Comparison of ENCODE assay signal across 22 cellular contexts in the genomic region with DNA sequence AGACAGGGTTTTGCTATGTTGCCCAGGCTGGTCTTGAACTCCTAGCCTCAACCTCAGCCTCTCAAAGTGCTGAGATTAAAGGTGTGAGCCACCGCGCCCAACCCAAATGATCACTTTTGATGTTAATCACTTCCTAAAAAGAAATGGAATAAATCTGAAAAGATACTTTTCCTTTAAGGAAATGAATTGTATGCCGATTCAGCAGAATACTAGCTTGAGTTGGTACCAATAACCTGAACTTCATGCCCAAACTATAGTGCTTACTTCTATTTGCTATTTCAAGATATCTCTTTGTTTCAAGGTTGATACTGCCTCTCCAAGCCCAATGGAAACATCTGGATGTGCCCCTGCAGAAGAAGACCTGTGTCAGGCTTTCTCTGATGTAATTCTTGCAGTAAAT. TPM values are rescaled to one million over a fixed set of nuclear protein-coding genes. Genes with fewer than 3 reads are reported as not detected.
DNase-seq lines count a peak whose midpoint lies in the region; ATAC-seq, FAIRE-seq and TF ChIP-seq lines count a peak whose summit lies in the region.
"Had no signal": no experiment of that assay in that cellular context is flagged by ENCODE, and none has a peak within 500 bp of the region (broad histone marks: within the 10 kb centered on the region; RNA-seq: fewer than 3 reads in every experiment).

No MANE protein-coding gene starts in this region.

- TF ChIP-seq CTCF in mammary epithelial cell (conservative IDR thresholded peaks at IDR 0.05 in 1 of 2, IDR thresholded peaks at IDR 0.05 in 1 of 2; ENCODE audit: extremely low read depth in 1 of 2, insufficient read depth in 1 of 2, low read depth in 1 of 2, low read length in 2 of 2) (no peak), breast epithelium (IDR thresholded peaks at IDR 0.05) (no peak), Loucy (conservative IDR thresholded peaks at IDR 0.05; ENCODE audit: low read length) (no peak), GM12878 (IDR thresholded peaks at IDR 0.05 in 2 of 3, conservative IDR thresholded peaks at IDR 0.05 in 1 of 3; ENCODE audit: control insufficient read depth in 2 of 3, extremely low read depth in 1 of 3, insufficient read depth in 1 of 3, low read depth in 3 of 3, low read length in 3 of 3) (no peak)

- peak overlapping the region; percentile 6 for H3K4me2 ChIP-seq in mammary epithelial cell (ENCODE audit: insufficient read depth, low read depth, low read length)
- peak overlapping the region; percentile 57 for H3K4me2 ChIP-seq in Loucy (ENCODE audit: low read depth, low read length, poor library complexity, severe bottlenecking)
- H3K4me2 ChIP-seq in GM12878 (ENCODE audit: control insufficient read depth, insufficient read depth), result peak overlapping the region; percentile 35; the same call in 1 of the 2 replicates
- H3K4me2 ChIP-seq in GM23248 (ENCODE audit: unreplicated experiment), result no peak overlapping the region

- H3K79me2 ChIP-seq in mammary epithelial cell (ENCODE audit: insufficient read depth, low read length) (peaks cover 68% of the 10 kb centered on the region), Loucy (ENCODE audit: insufficient read depth, low read length) (peaks cover 84% of the 10 kb centered on the region), GM12878 (ENCODE audit: control insufficient read depth, insufficient read depth, low read length) (peaks cover 28% of the 10 kb centered on the region), GM23248 (ENCODE audit: insufficient read depth) (peaks cover 49% of the 10 kb centered on the region)

- H2AFZ ChIP-seq in mammary epithelial cell (ENCODE audit: low read depth, low read length) (no peak overlapping the region), Loucy (ENCODE audit: low read length) (no peak overlapping the region), GM12878 (ENCODE audit: control insufficient read depth, low read depth, low read length) (no peak overlapping the region), GM23248 (no peak overlapping the region)

- no peak for TF ChIP-seq EP300 in GM12878 (IDR thresholded peaks at IDR 0.05; ENCODE audit: borderline replicate concordance in 1 of 2, control insufficient read depth in 1 of 2, low read depth in 2 of 2, low read length in 2 of 2)

- FAIRE-seq in GM12878 (lab: Jason Lieb, UNC) (no peak), urothelium cell line (lab: Jason Lieb, UNC) (no peak), frontal cortex (lab: Jason Lieb, UNC) (no peak)
- FAIRE-seq: GM12892 had no signal

- peaks cover 38% of the 10 kb centered on the region for H3K36me3 ChIP-seq in mammary epithelial cell (ENCODE audit: insufficient read depth, low read length)
- no peaks in the 10 kb centered on the region for H3K36me3 ChIP-seq in breast epithelium
- H3K36me3 ChIP-seq in Loucy (ENCODE audit: insufficient read depth, low read length), result peaks cover 50% of the 10 kb centered on the region; the same call in 1 of the 2 replicates
- peaks cover 4 to 21% of the 10 kb centered on the region in 2 experiments; a peak in 3 of 4 replicates for H3K36me3 ChIP-seq in GM12878 (ENCODE audit: control insufficient read depth in 2 of 2, insufficient read depth in 2 of 2, low read length in 1 of 2)
- peaks cover 17% of the 10 kb centered on the region; the same call in 1 of the 2 replicates for H3K36me3 ChIP-seq in GM23248 (ENCODE audit: low read depth)

- no peaks in the 10 kb centered on the region for H3K9me3 ChIP-seq in mammary epithelial cell (replicated peaks; ENCODE audit: insufficient read depth, low read length)
- H3K9me3 ChIP-seq in breast epithelium, result no peaks in the 10 kb centered on the region
- H3K9me3 ChIP-seq in Loucy (ENCODE audit: insufficient read depth, low read depth, low read length), result no peaks in the 10 kb centered on the region
- H3K9me3 ChIP-seq in GM12878 (replicated peaks; ENCODE audit: control insufficient read depth, insufficient read depth, low read length), result no peaks in the 10 kb centered on the region
- no peaks in the 10 kb centered on the region for H3K9me3 ChIP-seq in GM23248 (ENCODE audit: low read depth)

- SMC1A ChIA-PET in GM12878 (lab: Charles Lee; ENCODE audit: uncharacterized antibody, unreplicated experiment), result interaction anchor here (1.0 kb wide), 1 partner anchor 64 kb away, joined by 3 read pairs; no protein-coding TSS in a partner anchor

- TF ChIP-seq POLR2A in breast epithelium (IDR thresholded peaks at IDR 0.05) (no peak), GM12878 (IDR thresholded peaks at IDR 0.05; ENCODE audit: low read depth, low read length) (no peak)

- no peak overlapping the region for H3K9ac ChIP-seq in mammary epithelial cell (ENCODE audit: insufficient read depth, low read length)
- no peak overlapping the region for H3K9ac ChIP-seq in Loucy (ENCODE audit: low read depth, low read length, poor library complexity, severe bottlenecking)
- H3K9ac ChIP-seq in GM12878 (ENCODE audit: control insufficient read depth, insufficient read depth, low read length), result no peak overlapping the region
- H3K9ac ChIP-seq in GM23248, result no peak overlapping the region

- peaks cover 19% of the 10 kb centered on the region for H3K4me1 ChIP-seq in mammary epithelial cell (ENCODE audit: insufficient read depth, low read length)
- no peaks in the 10 kb centered on the region for H3K4me1 ChIP-seq in breast epithelium
- H3K4me1 ChIP-seq in Loucy (ENCODE audit: insufficient read depth, low read length, poor library complexity, severe bottlenecking), result peaks cover 54% of the 10 kb centered on the region
- no peaks in the 10 kb centered on the region for H3K4me1 ChIP-seq in GM12878 (ENCODE audit: control insufficient read depth, insufficient read depth, low read length)
- 0 out of 2 replicates have a peak, but pooled peaks cover 7% of the 10 kb centered on the region for H3K4me1 ChIP-seq in GM23248 (ENCODE audit: insufficient read depth)

- H4K20me1 ChIP-seq in mammary epithelial cell (ENCODE audit: insufficient read depth, low read length), result no peaks in the 10 kb centered on the region
- peaks cover 37% of the 10 kb centered on the region for H4K20me1 ChIP-seq in Loucy (ENCODE audit: insufficient read depth, low read length, poor library complexity, severe bottlenecking)
- no peaks in the 10 kb centered on the region for H4K20me1 ChIP-seq in GM12878 (ENCODE audit: control insufficient read depth, insufficient read depth)
- H4K20me1 ChIP-seq in GM23248 (ENCODE audit: insufficient read depth), result no peaks in the 10 kb centered on the region

- intact Hi-C loops in mammary epithelial cell (cut with micrococcal nuclease) (no loop called here), breast epithelium (cut with DNase I; ENCODE audit: low total_unique reads) (no loop called here), GM12878 (cut with micrococcal nuclease; ENCODE audit: unreplicated experiment) (no loop called here)

- no peak overlapping the region for H3K4me3 ChIP-seq in mammary epithelial cell (replicated peaks in 1 of 3; ENCODE audit: insufficient read depth in 1 of 3, low read depth in 2 of 3, low read length in 3 of 3)
- H3K4me3 ChIP-seq in breast epithelium, result no peak overlapping the region
- peak overlapping the region; percentile 49 for H3K4me3 ChIP-seq in Loucy (ENCODE audit: low read length, poor library complexity, severe bottlenecking)
- no peak overlapping the region for H3K4me3 ChIP-seq in GM12878
- H3K4me3 ChIP-seq in GM23248, result no peak overlapping the region

- no peak for DNase-seq in mammary epithelial cell
- DNase-seq in breast epithelium (ENCODE audit: low spot score in 2 of 2), result no peak
- no peak for DNase-seq in GM12878 (ENCODE audit: low read depth, low spot score)
- no peak for DNase-seq in urothelium cell line (ENCODE audit: low spot score)
- DNase-seq in GM23248, result no peak
- DNase-seq in frontal cortex (ENCODE audit: low spot score in 2 of 2), result no peak
- DNase-seq: CD4-positive, alpha-beta T cell; COR-L47; DMS79 treated with DMSO at 0.1 percent for 48 hours; GOT3; KBM-7; NCI-H1105; NCI-H146; NCI-H2029 treated with DMSO at 0.1 percent for 48 hours; NCI-H2171; NCI-H345; NCI-H524; NCI-H774; Right ventricle myocardium superior had no signal

- BruUV-seq in mammary epithelial cell (replicated peaks; lab: Mats Ljungman, UMichigan), result no TSS peak
- no TSS peak for BruUV-seq in GM12878 (replicated peaks; lab: Mats Ljungman, UMichigan)

- 96% methylated on average over 3 of the region's 3 CpGs for WGBS in mammary epithelial cell (ENCODE audit: low coverage, missing lambda C conversion rate)
- 91% methylated on average over 3 of the region's 3 CpGs for WGBS in GM12878 (ENCODE audit: insufficient coverage, insufficient replicate concordance, low lambda C conversion rate, missing lambda C conversion rate)
- 81 to 87% methylated on average over 3 of the region's 3 CpGs for WGBS in GM23248 (ENCODE audit: low coverage in 1 of 2, low lambda C conversion rate in 2 of 2, missing lambda C conversion rate in 2 of 2), 2 experiments

- no peak for ATAC-seq in GM12878
- ATAC-seq: HCT116 had no signal

- RAD21 ChIA-PET in GM12878 (lab: Charles Lee; ENCODE audit: unreplicated experiment), result no interaction called here

- H3K27me3 ChIP-seq in mammary epithelial cell (ENCODE audit: insufficient read depth, low read length), result no peaks in the 10 kb centered on the region
- H3K27me3 ChIP-seq in breast epithelium, result no peaks in the 10 kb centered on the region
- H3K27me3 ChIP-seq in Loucy (ENCODE audit: insufficient read depth, low read length, poor library complexity, severe bottlenecking), result no peaks in the 10 kb centered on the region
- no peaks in the 10 kb centered on the region for H3K27me3 ChIP-seq in GM12878 (replicated peaks in 1 of 2; ENCODE audit: control insufficient read depth in 2 of 2, insufficient read depth in 2 of 2, low read length in 1 of 2)
- H3K27me3 ChIP-seq in GM23248 (replicated peaks; ENCODE audit: insufficient read depth), result no peaks in the 10 kb centered on the region

- CTCF ChIA-PET in mammary epithelial cell (lab: Charles Lee; ENCODE audit: low non-redundant PET), result no interaction called here
- CTCF ChIA-PET in GM12878 (lab: Yijun Ruan, JAX), result no interaction called here

- POLR2A ChIA-PET in GM12878 (lab: Charles Lee), result interaction anchor here (0.7 to 1.0 kb wide), 2 partner anchors 18 to 82 kb away, joined by 3 to 4 read pairs; no protein-coding TSS in a partner anchor

- dilution Hi-C loops in mammary epithelial cell (cut with HindIII; ENCODE audit: low sequenced_read_pairs), result no loop called here

- H3F3A ChIP-seq in Loucy (ENCODE audit: low read depth) (no peaks in the 10 kb centered on the region), GM23248 (ENCODE audit: insufficient read depth) (no peaks in the 10 kb centered on the region)

- H3K27ac ChIP-seq in mammary epithelial cell (ENCODE audit: insufficient read depth, low read depth, low read length) (no peak overlapping the region), breast epithelium (no peak overlapping the region), GM12878 (ENCODE audit: control insufficient read depth, insufficient read depth) (no peak overlapping the region), GM23248 (no peak overlapping the region)

- no peak for TF ChIP-seq RAD21 in GM12878 (IDR thresholded peaks at IDR 0.05; ENCODE audit: insufficient read depth, low read depth, low read length)

- in situ Hi-C loops in mammary epithelial cell (cut with MboI; ENCODE audit: low sequenced_read_pairs in 2 of 2) (no loop called here), GM12878 (cut with MboI) (no loop called here), GM23248 (cut with MboI) (no loop called here)

- no peaks in the 10 kb centered on the region for H3K9me2 ChIP-seq in Loucy (replicated peaks; ENCODE audit: low read depth, low read length)
- no peaks in the 10 kb centered on the region for H3K9me2 ChIP-seq in GM23248 (ENCODE audit: insufficient read depth)

RNA-seq across cellular contexts. Expression of a gene that starts 4.0 kb away (rescaled TPM):
- total RNA-seq in mammary epithelial cell, result 100 to 1,000 TPM in 1 of 2 donors, 10 to 100 TPM in 1; 22.5 to 151 TPM
- 158 TPM for polyA plus RNA-seq in mammary epithelial cell
- polyA minus RNA-seq in mammary epithelial cell, result 134 TPM
- 1 to 10 TPM; 5.6 to 9.4 (median 7.5) TPM for total RNA-seq in breast epithelium
- 31.4 and 36.9 TPM in 2 replicates for total RNA-seq in GM12878 (2013; cell fraction: nucleolus; rRNA removed)
- total RNA-seq in GM12878 (2014; rRNA removed), result 159 and 169 TPM in 2 replicates
- total RNA-seq in GM12878 (2014; rRNA removed; fragmentation: Illumina TruSeq; extraction: Trizol), result 162 and 169 TPM in 2 replicates
- total RNA-seq in GM12878 (2021), result 148 and 160 TPM in 2 replicates
- polyA plus RNA-seq in GM12878 (2011; ENCODE audit: low read depth), result 62.7 TPM
- 227 and 259 TPM in 2 replicates for polyA plus RNA-seq in GM12878 (2011; rRNA removed)
- 106 and 108 TPM in 2 replicates for polyA plus RNA-seq in GM12878 (2011; cell fraction: cytosol; rRNA removed)
- 132 and 148 TPM in 2 replicates for polyA plus RNA-seq in GM12878 (2011; cell fraction: nucleus; rRNA removed)
- polyA plus RNA-seq in GM12878 (2012), result 93.6 and 94.3 TPM in 2 replicates
- polyA plus RNA-seq in GM12878 (2014; fragmentation: Illumina TruSeq; extraction: Trizol), result 174 and 193 TPM in 2 replicates
- 100 to 1,000 TPM; 312 to 375 TPM for polyA plus RNA-seq in GM12878 (2014; fragmentation: Nextera tagmentation; extraction: Ambion mirVana)
- 141 and 148 TPM in 2 replicates for polyA plus RNA-seq in GM12878 (2014; rRNA removed)
- 100 to 1,000 TPM; 400 to 403 TPM for polyA plus RNA-seq in GM12878 (2016; fragmentation: Nextera tagmentation; extraction: Ambion mirVana)
- polyA minus RNA-seq in GM12878 (2011; rRNA and poly(A)+ RNA removed), result 71.2 and 102 TPM in 2 replicates
- 35.0 and 54.4 TPM in 2 replicates for polyA minus RNA-seq in GM12878 (2011; cell fraction: cytosol; rRNA and poly(A)+ RNA removed)
- polyA minus RNA-seq in GM12878 (2011; cell fraction: nucleus; rRNA and poly(A)+ RNA removed), result 19.8 and 26.6 TPM in 2 replicates
- 66.7 and 73.6 TPM in 2 replicates for total RNA-seq in GM23248 (2014; rRNA removed; shearing (Covaris generic))
- 94.3 and 94.6 TPM in 2 replicates for polyA plus RNA-seq in GM23248 (2016; fragmentation: Nextera tagmentation; extraction: Ambion mirVana)
- 26.5 TPM for total RNA-seq in frontal cortex

RNA-seq across cellular contexts. Expression of a gene that starts 18.4 kb away (rescaled TPM):
- total RNA-seq in mammary epithelial cell (10 to 100 TPM in 1 of 2 donors, 1 to 10 TPM in 1; 3.3 to 26.3 TPM), breast epithelium (1 to 10 TPM; 2.6 to 6.1 (median 2.9) TPM), GM12878 (2014; rRNA removed) (46.4 and 59.8 TPM in 2 replicates), GM12878 (2014; rRNA removed; fragmentation: Illumina TruSeq; extraction: Trizol) (45.4 and 48.8 TPM in 2 replicates), GM12878 (2021) (38.1 and 41.5 TPM in 2 replicates), frontal cortex (17.1 TPM)
- polyA plus RNA-seq in mammary epithelial cell (12.6 TPM), GM12878 (2011; rRNA removed) (51.0 and 93.5 TPM in 2 replicates), GM12878 (2014; fragmentation: Illumina TruSeq; extraction: Trizol) (43.2 and 56.0 TPM in 2 replicates), GM12878 (2014; fragmentation: Nextera tagmentation; extraction: Ambion mirVana) (10 to 100 TPM in 1 of 2 experiments, 1 to 10 TPM in 1; 7.3 to 18.0 TPM), GM12878 (2014; rRNA removed) (44.2 and 57.6 TPM in 2 replicates), GM12878 (2016; fragmentation: Nextera tagmentation; extraction: Ambion mirVana) (10 to 100 TPM; 64.6 to 65.6 TPM), GM23248 (2016; fragmentation: Nextera tagmentation; extraction: Ambion mirVana) (11.0 and 12.5 TPM in 2 replicates)
- 3.4 TPM for polyA minus RNA-seq in mammary epithelial cell
- 14.7 and 20.2 TPM in 2 replicates for total RNA-seq in GM12878 (2013; cell fraction: nucleolus; rRNA removed)
- 14.0 TPM for polyA plus RNA-seq in GM12878 (2011; ENCODE audit: low read depth)
- polyA plus RNA-seq in GM12878 (2011; cell fraction: cytosol; rRNA removed), result 21.3 and 25.5 TPM in 2 replicates
- 7.5 and 10.7 TPM in 2 replicates for polyA plus RNA-seq in GM12878 (2011; cell fraction: nucleus; rRNA removed)
- polyA plus RNA-seq in GM12878 (2012), result 22.1 and 36.2 TPM in 2 replicates
- 4.3 and 5.9 TPM in 2 replicates for polyA minus RNA-seq in GM12878 (2011; rRNA and poly(A)+ RNA removed)
- 9.0 and 10.8 TPM in 2 replicates for polyA minus RNA-seq in GM12878 (2011; cell fraction: cytosol; rRNA and poly(A)+ RNA removed)
- polyA minus RNA-seq in GM12878 (2011; cell fraction: nucleus; rRNA and poly(A)+ RNA removed), result 4.2 and 8.9 TPM in 2 replicates
- total RNA-seq in GM23248 (2014; rRNA removed; shearing (Covaris generic)), result 14.7 and 16.7 TPM in 2 replicates
